In genomic region chr20:62366370-62367135, GRCh38 we compare ENCODE assay signal across 9 cellular contexts. TPM values are rescaled to one million over a fixed set of nuclear protein-coding genes. Genes with fewer than 3 reads are reported as not detected.
DNase-seq lines count a peak whose midpoint lies in the region; ATAC-seq and TF ChIP-seq lines count a peak whose summit lies in the region.
"Had no signal": no experiment of that assay in that cellular context is flagged by ENCODE, and none has a peak within 500 bp of the region (broad histone marks: within the 10 kb centered on the region; RNA-seq: fewer than 3 reads in every experiment).

No MANE protein-coding gene starts in this region.

- H3K4me3 ChIP-seq in colonic mucosa (peak overlapping the region; percentile 61), mesenchymal stem cell (ENCODE audit: insufficient read depth in 1 of 2, low read depth in 1 of 2, low read length in 2 of 2) (peak overlapping the region; percentile 79 to 80)

- H3K9ac ChIP-seq in colonic mucosa (ENCODE audit: low read depth in 2 of 2, low read length in 2 of 2): peak overlapping the region; percentile 68 to 79
- peak overlapping the region; percentile 63 for H3K9ac ChIP-seq in mesenchymal stem cell (ENCODE audit: low read length)

- ATAC-seq in GM18907 (IDR thresholded peaks at IDR 0.05; ENCODE audit: unreplicated experiment): no peak

- peak overlapping the region; percentile 45 for H4K8ac ChIP-seq in mesenchymal stem cell (ENCODE audit: low read length)

- peaks cover 2 to 7% (median 5%) of the 10 kb centered on the region in 3 donors for H3K27me3 Mint-ChIP-seq in immature natural killer cell (ENCODE audit: low read depth in 3 of 3)

- H3K27ac ChIP-seq in colonic mucosa: peak overlapping the region; percentile 44
- peak overlapping the region; percentile 79 for H3K27ac ChIP-seq in mesenchymal stem cell (ENCODE audit: low read length, poor library complexity, severe bottlenecking)
- H3K27ac ChIP-seq: neutrophil had no signal

- H3K23ac ChIP-seq in mesenchymal stem cell (ENCODE audit: low read length in 2 of 2): peak overlapping the region in 1 of 2 experiments; percentile 30

- H2BK12ac ChIP-seq in mesenchymal stem cell (ENCODE audit: low read length in 2 of 2): no peak overlapping the region

- H2BK5ac ChIP-seq in mesenchymal stem cell (ENCODE audit: low read depth, low read length, poor library complexity, severe bottlenecking): peak overlapping the region; percentile 89

- peak overlapping the region; percentile 70 for H4K91ac ChIP-seq in mesenchymal stem cell (ENCODE audit: low read length)

- no peak overlapping the region for H2AFZ ChIP-seq in mesenchymal stem cell (ENCODE audit: low read depth, low read length)

- no peaks in the 10 kb centered on the region for H3K9me3 ChIP-seq in colonic mucosa
- H3K9me3 ChIP-seq in mesenchymal stem cell (ENCODE audit: control insufficient read depth, low read length): no peaks in the 10 kb centered on the region
- H3K9me3 ChIP-seq: neutrophil had no signal

- WGBS in mesenchymal stem cell: 2% methylated on average over 58 of the region's 72 CpGs

- H3K27ac Mint-ChIP-seq in immature natural killer cell: no peak overlapping the region

- peak overlapping the region; percentile 3 for H2AK5ac ChIP-seq in mesenchymal stem cell (ENCODE audit: low read length, severe bottlenecking)

- no peaks in the 10 kb centered on the region for H3K4me1 Mint-ChIP-seq in immature natural killer cell

- H3K79me1 ChIP-seq in mesenchymal stem cell (replicated peaks; ENCODE audit: low read length, poor library complexity, severe bottlenecking): no peaks in the 10 kb centered on the region

- H3K4me1 ChIP-seq in colonic mucosa (peaks cover 19% of the 10 kb centered on the region), mesenchymal stem cell (ENCODE audit: control insufficient read depth, insufficient read depth, low read depth, low read length) (peaks cover 81% of the 10 kb centered on the region)

- no peaks in the 10 kb centered on the region for H3K9me3 Mint-ChIP-seq in immature natural killer cell

- DNase-seq in DMS79 (lab: John Stamatoyannopoulos, UW) (peak; percentile 41), NCI-H1436 (lab: John Stamatoyannopoulos, UW) (peak; percentile 60), colonic mucosa (no peak), mesenchymal stem cell (no peak), immature natural killer cell (no peak), NCI-H524 treated with DMSO at 0.1 percent for 48 hours (lab: John Stamatoyannopoulos, UW) (no peak)
- DNase-seq in activated CD4-positive, CD25-positive, alpha-beta regulatory T cell (lab: John Stamatoyannopoulos, UW): no peak

- peak overlapping the region in 1 of 5 donors; percentile 40 for H3K4me3 Mint-ChIP-seq in immature natural killer cell

- H3K36me3 Mint-ChIP-seq in immature natural killer cell: no peaks in the 10 kb centered on the region

- peak overlapping the region; percentile 55 to 84 for H3K18ac ChIP-seq in mesenchymal stem cell (ENCODE audit: low read depth in 1 of 2, low read length in 2 of 2)

- H2BK15ac ChIP-seq in mesenchymal stem cell (ENCODE audit: low read depth, poor library complexity, severe bottlenecking): peak overlapping the region; percentile 36

- peaks cover 28% of the 10 kb centered on the region for H3K27me3 ChIP-seq in colonic mucosa
- peaks cover 0 to 3% of the 10 kb centered on the region in 2 experiments for H3K27me3 ChIP-seq in mesenchymal stem cell (ENCODE audit: control insufficient read depth in 1 of 2, insufficient read depth in 1 of 2, low read length in 2 of 2)

- TF ChIP-seq CTCF in colonic mucosa (IDR thresholded peaks at IDR 0.05): no peak

- H3K14ac ChIP-seq in mesenchymal stem cell (ENCODE audit: low read length in 2 of 2): peak overlapping the region; percentile 9 to 63

- peak overlapping the region; percentile 60 to 63 for H3K4ac ChIP-seq in mesenchymal stem cell (ENCODE audit: low read depth in 1 of 2, low read length in 2 of 2)

- peak overlapping the region; percentile 87 for H2BK120ac ChIP-seq in mesenchymal stem cell (ENCODE audit: low read depth, low read length)

- no peaks in the 10 kb centered on the region for H3K36me3 ChIP-seq in colonic mucosa
- peaks cover 0 to 39% of the 10 kb centered on the region in 2 experiments for H3K36me3 ChIP-seq in mesenchymal stem cell (ENCODE audit: control insufficient read depth in 1 of 2, insufficient read depth in 2 of 2, low read depth in 1 of 2, low read length in 2 of 2)
- H3K36me3 ChIP-seq: neutrophil had no signal

- H3K4me2 ChIP-seq in mesenchymal stem cell (ENCODE audit: low read length, poor library complexity, severe bottlenecking): peak overlapping the region; percentile 92

- intact Hi-C loops in colonic mucosa (cut with DNase I): no loop called here

RNA-seq across cellular contexts. Expression of gene LAMA5, which starts 0.6 kb away (rescaled TPM):
- total RNA-seq in colonic mucosa: 10 to 100 TPM; 32.5 to 35.5 TPM
- 70.0 TPM for polyA plus RNA-seq in mesenchymal stem cell (2013, experiment 1 of 2)
- 65.1 TPM for polyA plus RNA-seq in mesenchymal stem cell (2013, experiment 2 of 2)
- under 1 TPM in 1 of 3 donors, not detected in 2; 0.30 TPM for polyA plus RNA-seq in immature natural killer cell

RNA-seq across cellular contexts. Expression of gene RPS21, which starts 20.4 kb away (rescaled TPM):
- 1,000 to 10,000 TPM; 1,359 to 1,579 TPM for total RNA-seq in colonic mucosa
- 2,383 TPM for polyA plus RNA-seq in mesenchymal stem cell (2013, experiment 1 of 2)
- 2,319 TPM for polyA plus RNA-seq in mesenchymal stem cell (2013, experiment 2 of 2)
- polyA plus RNA-seq in immature natural killer cell: 1,000 to 10,000 TPM in 2 of 3 donors, 100 to 1,000 TPM in 1; 743 to 1,716 (median 1,008) TPM

RNA-seq across cellular contexts. Expression of gene CABLES2, which starts 40.5 kb away (rescaled TPM):
- 10 to 100 TPM in 1 of 2 donors, 1 to 10 TPM in 1; 7.8 to 10.5 TPM for total RNA-seq in colonic mucosa
- polyA plus RNA-seq in mesenchymal stem cell (2013, experiment 1 of 2): 5.4 TPM
- 5.4 TPM for polyA plus RNA-seq in mesenchymal stem cell (2013, experiment 2 of 2)
- polyA plus RNA-seq in immature natural killer cell: 1 to 10 TPM; 1.3 to 2.6 (median 2.5) TPM

Comparison
In these comparisons a context has a peak if more than half of its experiments do, and no peak if none do; other contexts are left out.
1. DNase-seq: peak in DMS79 (single experiment) and NCI-H1436 (single experiment); none in colonic mucosa (single experiment), mesenchymal stem cell (single experiment), immature natural killer cell (0 of 3), NCI-H524 treated with DMSO at 0.1 percent for 48 hours (single experiment) and activated CD4-positive, CD25-positive, alpha-beta regulatory T cell (0 of 4).